ENCODE assay signal across 8 cellular contexts in the genomic region with DNA sequence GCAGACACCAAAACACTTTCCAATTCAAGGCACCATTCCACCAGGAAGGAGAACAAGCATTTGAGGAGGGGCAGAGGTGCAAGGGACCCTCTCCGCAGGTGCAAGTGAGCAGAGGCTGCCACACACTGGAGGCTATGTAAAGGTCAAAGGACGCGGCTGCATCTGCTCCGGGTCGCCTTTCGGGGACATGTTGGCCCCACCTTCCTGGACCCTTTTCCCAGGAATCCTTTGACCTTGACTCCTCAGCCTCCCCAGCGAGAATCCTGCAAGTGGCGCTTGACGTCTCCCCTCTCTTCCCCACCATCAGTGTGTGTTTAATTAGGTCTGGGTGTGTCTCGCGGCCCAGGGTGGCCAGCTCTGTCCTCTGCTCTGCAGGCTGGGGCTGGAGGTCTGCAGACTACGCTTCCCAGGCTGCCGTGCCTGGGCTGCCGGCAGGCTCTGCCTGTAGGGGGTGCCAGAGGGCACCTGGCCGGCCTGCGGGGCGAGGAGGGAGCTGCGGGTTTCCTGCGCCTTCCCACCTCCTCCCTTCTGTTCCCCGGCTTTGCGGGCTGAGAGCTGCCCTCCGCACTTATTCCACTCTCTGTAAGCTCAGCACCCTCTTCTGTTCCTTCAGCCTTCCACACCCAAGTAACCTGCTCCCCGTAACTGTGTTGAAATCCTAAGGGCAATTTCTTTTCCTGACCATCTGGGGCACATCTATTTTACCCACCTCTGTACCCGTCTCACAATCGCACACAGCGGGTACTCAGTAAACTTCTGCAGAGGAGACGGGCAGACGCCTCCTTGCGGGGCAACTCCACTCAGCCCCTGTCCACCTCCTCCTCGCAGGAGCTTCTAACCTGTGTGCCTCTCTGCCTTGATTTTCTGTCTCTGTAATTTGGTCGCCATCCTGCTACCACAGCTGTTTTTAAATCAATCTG.
DNase-seq lines count a peak whose midpoint lies in the region; ATAC-seq and TF ChIP-seq lines count a peak whose summit lies in the region.

No MANE protein-coding gene starts in this region.

- H3K4me3 ChIP-seq in HCT116 (replicated peaks in 1 of 2; ENCODE audit: low read depth in 1 of 2, low read length in 2 of 2): peak overlapping the region in 1 of 2 experiments; percentile 17; a peak in 2 of 4 replicates
- H3K4me3 ChIP-seq in neural cell (ENCODE audit: low read length): no peak overlapping the region

- peaks cover 2 to 8% of the 10 kb centered on the region in 2 experiments; a peak in 1 of 4 replicates for H3K4me1 ChIP-seq in HCT116 (ENCODE audit: control insufficient read depth in 1 of 2, insufficient read depth in 2 of 2, low read length in 2 of 2)

- POLR2A ChIA-PET in HCT116 (lab: Charles Lee): interaction anchor here (1.4 kb wide), 1 partner anchor 15 kb away, joined by 3 read pairs; no protein-coding TSS in a partner anchor

- no peaks in the 10 kb centered on the region for H3F3A ChIP-seq in neural cell (ENCODE audit: insufficient read depth, low read length, poor library complexity, severe bottlenecking)

- H3K9me2 ChIP-seq in HCT116 (ENCODE audit: insufficient read depth): no peaks in the 10 kb centered on the region
- no peaks in the 10 kb centered on the region for H3K9me2 ChIP-seq in neural cell (ENCODE audit: insufficient read depth, low read length)

- H3K36me3 ChIP-seq in HCT116 (ENCODE audit: control insufficient read depth in 1 of 2, insufficient read depth in 2 of 2, low read length in 2 of 2) (no peaks in the 10 kb centered on the region), neural cell (ENCODE audit: insufficient read depth, low read length) (no peaks in the 10 kb centered on the region)

- no peak for TF ChIP-seq POLR2A in HCT116 (IDR thresholded peaks at IDR 0.05; ENCODE audit: borderline replicate concordance, extremely low read depth, insufficient read depth, insufficient read length)

- H3K27me3 ChIP-seq in HCT116 (ENCODE audit: insufficient read depth, low read length): peaks cover 20% of the 10 kb centered on the region; the same call in 1 of the 2 replicates
- H3K27me3 ChIP-seq in neural cell (ENCODE audit: insufficient read depth, low read depth, low read length): no peaks in the 10 kb centered on the region

- H3K79me2 ChIP-seq in HCT116 (ENCODE audit: insufficient read depth, low read length): no peaks in the 10 kb centered on the region
- H3K79me2 ChIP-seq in neural cell (replicated peaks; ENCODE audit: insufficient read depth, low read length): no peaks in the 10 kb centered on the region

- TF ChIP-seq CTCF in HCT116 (IDR thresholded peaks at IDR 0.05 in 2 of 3, conservative IDR thresholded peaks at IDR 0.05 in 1 of 3; ENCODE audit: borderline replicate concordance in 1 of 3, insufficient read depth in 1 of 3, low read depth in 2 of 3, low read length in 2 of 3): peak; percentile 21 to 99 (median 85); a peak in 5 of 6 replicates
- TF ChIP-seq CTCF in neural cell (IDR thresholded peaks at IDR 0.05; ENCODE audit: poor library complexity, severe bottlenecking): peak; percentile 56
- peak; percentile 92 for TF ChIP-seq CTCF in type B pancreatic cell (conservative IDR thresholded peaks at IDR 0.05)

- peak overlapping the region; percentile 41 for H3K27ac Mint-ChIP-seq in type B pancreatic cell

- CTCF ChIA-PET in HCT116 (lab: Charles Lee): interaction anchor here (0.5 to 1.7 kb wide), 20 partner anchors 9 to 934 kb away, joined by 3 to 19 read pairs (median 4); no protein-coding TSS in a partner anchor

- peaks cover 26% of the 10 kb centered on the region for H3K4me1 Mint-ChIP-seq in type B pancreatic cell (ENCODE audit: unreplicated experiment)

- peak overlapping the region; percentile 63 for H3K4me2 ChIP-seq in HCT116 (ENCODE audit: low read length)
- H3K4me2 ChIP-seq in neural cell (ENCODE audit: low read length): no peak overlapping the region

- intact Hi-C loops in HCT116 (cut with micrococcal nuclease): loop anchor here (10.0 kb wide), 1 partner anchor 265 kb away; no protein-coding TSS in a partner anchor

- no peaks in the 10 kb centered on the region for H4K20me1 ChIP-seq in HCT116 (ENCODE audit: insufficient read depth)
- no peaks in the 10 kb centered on the region for H4K20me1 ChIP-seq in neural cell (ENCODE audit: insufficient read depth)

- H3K9ac ChIP-seq in HCT116 (ENCODE audit: low read length) (no peak overlapping the region), neural cell (ENCODE audit: low read length) (no peak overlapping the region)

- no peaks in the 10 kb centered on the region for H3K36me3 Mint-ChIP-seq in type B pancreatic cell

- H3K9me3 Mint-ChIP-seq in type B pancreatic cell: no peaks in the 10 kb centered on the region

- H3K27me3 Mint-ChIP-seq in type B pancreatic cell: peaks cover 31% of the 10 kb centered on the region

- H3K27ac ChIP-seq in HCT116 (ENCODE audit: low read depth, low read length): no peak overlapping the region
- H3K27ac ChIP-seq in neural cell (ENCODE audit: low read length): no peak overlapping the region

- peak; percentile 99 for ATAC-seq in HCT116

- RAD21 ChIA-PET in HCT116 (lab: Charles Lee; ENCODE audit: low non-redundant PET in 1 of 2, low total read pairs in 2 of 2, uncharacterized antibody in 2 of 2, unreplicated experiment in 2 of 2): interaction anchor here in 1 of 2 experiments (0.5 kb wide), 1 partner anchor 517 kb away, joined by 4 read pairs; no protein-coding TSS in a partner anchor

- DNase-seq in DMS53 treated with DMSO at 0.1 percent for 48 hours (lab: John Stamatoyannopoulos, UW; ENCODE audit: unreplicated experiment) (peak; percentile 43), HCT116 (ENCODE audit: low read depth, low spot score) (peak; percentile 16), NCI-H69 (lab: John Stamatoyannopoulos, UW) (peak; percentile 93), fibroblast of peridontal ligament (ENCODE audit: extremely low read depth) (peak; percentile 15), type B pancreatic cell (ENCODE audit: extremely low spot score, unreplicated experiment) (peak; percentile 85), HK-2 (ENCODE audit: unreplicated experiment) (no peak)
- DNase-seq in activated T-cell treated with anti-CD3 and anti-CD28 coated beads, Interleukin-2, amount 50 U/mL, for 1 hour: peak; percentile 71

- peak; percentile 53 for TF ChIP-seq RAD21 in HCT116 (IDR thresholded peaks at IDR 0.05; ENCODE audit: low read depth)
- TF ChIP-seq RAD21 in neural cell (conservative IDR thresholded peaks at IDR 0.05): no peak

- no peaks in the 10 kb centered on the region for H3K9me3 ChIP-seq in HCT116 (ENCODE audit: control insufficient read depth in 1 of 2, insufficient read depth in 1 of 2, low read depth in 1 of 2, low read length in 2 of 2)
- H3K9me3 ChIP-seq in neural cell (ENCODE audit: low read length): no peaks in the 10 kb centered on the region

- H3K4me3 Mint-ChIP-seq in type B pancreatic cell: peak overlapping the region; percentile 74

- TF ChIP-seq EP300 in neural cell (conservative IDR thresholded peaks at IDR 0.05; ENCODE audit: poor library complexity, severe bottlenecking): no peak

- BruUV-seq in HCT116 (replicated peaks; lab: Mats Ljungman, UMichigan): no TSS peak

- no peak overlapping the region for H2AFZ ChIP-seq in HCT116 (ENCODE audit: low read depth, low read length, poor library complexity, severe bottlenecking)
- H2AFZ ChIP-seq in neural cell (ENCODE audit: low read depth, low read length): no peak overlapping the region

TF ChIP-seq in HCT116, 20 proteins besides CTCF, POLR2A, EP300 and RAD21:
- TF ChIP-seq CBX3 (IDR thresholded peaks at IDR 0.05; ENCODE audit: low read depth): 0 out of 2 replicates have a peak, but pooled peaks have one; percentile 24
- TF ChIP-seq, protein P1, sequence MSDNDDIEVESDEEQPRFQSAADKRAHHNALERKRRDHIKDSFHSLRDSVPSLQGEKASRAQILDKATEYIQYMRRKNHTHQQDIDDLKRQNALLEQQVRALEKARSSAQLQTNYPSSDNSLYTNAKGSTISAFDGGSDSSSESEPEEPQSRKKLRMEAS (IDR thresholded peaks at IDR 0.05): no peak

TF ChIP-seq in neural cell, 6 proteins besides CTCF, POLR2A, EP300 and RAD21:
- TF ChIP-seq, protein P2, sequence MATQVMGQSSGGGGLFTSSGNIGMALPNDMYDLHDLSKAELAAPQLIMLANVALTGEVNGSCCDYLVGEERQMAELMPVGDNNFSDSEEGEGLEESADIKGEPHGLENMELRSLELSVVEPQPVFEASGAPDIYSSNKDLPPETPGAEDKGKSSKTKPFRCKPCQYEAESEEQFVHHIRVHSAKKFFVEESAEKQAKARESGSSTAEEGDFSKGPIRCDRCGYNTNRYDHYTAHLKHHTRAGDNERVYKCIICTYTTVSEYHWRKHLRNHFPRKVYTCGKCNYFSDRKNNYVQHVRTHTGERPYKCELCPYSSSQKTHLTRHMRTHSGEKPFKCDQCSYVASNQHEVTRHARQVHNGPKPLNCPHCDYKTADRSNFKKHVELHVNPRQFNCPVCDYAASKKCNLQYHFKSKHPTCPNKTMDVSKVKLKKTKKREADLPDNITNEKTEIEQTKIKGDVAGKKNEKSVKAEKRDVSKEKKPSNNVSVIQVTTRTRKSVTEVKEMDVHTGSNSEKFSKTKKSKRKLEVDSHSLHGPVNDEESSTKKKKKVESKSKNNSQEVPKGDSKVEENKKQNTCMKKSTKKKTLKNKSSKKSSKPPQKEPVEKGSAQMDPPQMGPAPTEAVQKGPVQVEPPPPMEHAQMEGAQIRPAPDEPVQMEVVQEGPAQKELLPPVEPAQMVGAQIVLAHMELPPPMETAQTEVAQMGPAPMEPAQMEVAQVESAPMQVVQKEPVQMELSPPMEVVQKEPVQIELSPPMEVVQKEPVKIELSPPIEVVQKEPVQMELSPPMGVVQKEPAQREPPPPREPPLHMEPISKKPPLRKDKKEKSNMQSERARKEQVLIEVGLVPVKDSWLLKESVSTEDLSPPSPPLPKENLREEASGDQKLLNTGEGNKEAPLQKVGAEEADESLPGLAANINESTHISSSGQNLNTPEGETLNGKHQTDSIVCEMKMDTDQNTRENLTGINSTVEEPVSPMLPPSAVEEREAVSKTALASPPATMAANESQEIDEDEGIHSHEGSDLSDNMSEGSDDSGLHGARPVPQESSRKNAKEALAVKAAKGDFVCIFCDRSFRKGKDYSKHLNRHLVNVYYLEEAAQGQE (IDR thresholded peaks at IDR 0.05; ENCODE audit: borderline replicate concordance): no peak
- TF ChIP-seq SMC3 (conservative IDR thresholded peaks at IDR 0.05; ENCODE audit: poor library complexity): peak; percentile 18
